8 cellular contexts compared by ENCODE assay signal in genomic region chr22:37018815-37019308, GRCh38. TPM values are rescaled to one million over a fixed set of nuclear protein-coding genes. Genes with fewer than 3 reads are reported as not detected.
DNase-seq lines count a peak whose midpoint lies in the region; ATAC-seq and TF ChIP-seq lines count a peak whose summit lies in the region.

No MANE protein-coding gene starts in this region.

- H3K4me3 ChIP-seq in AG10803 (ENCODE audit: low read length) (peak overlapping the region; percentile 73), NB4 (ENCODE audit: low read depth, low read length) (peak overlapping the region; percentile 72), skeletal muscle tissue (ENCODE audit: low read length in 3 of 3) (peak overlapping the region; percentile 81 to 84 (median 84))

- peaks cover 47% of the 10 kb centered on the region for H3K4me1 Mint-ChIP-seq in brain

- H3K4me1 ChIP-seq in skeletal muscle tissue (ENCODE audit: control insufficient read depth in 3 of 3, insufficient read depth in 3 of 3, low read length in 3 of 3) = peaks cover 24 to 53% (median 53%) of the 10 kb centered on the region in 3 donors

- H3K9ac ChIP-seq in skeletal muscle tissue (ENCODE audit: low read depth in 1 of 3, low read length in 3 of 3) = peak overlapping the region; percentile 76 to 89 (median 78)

- H3K36me3 Mint-ChIP-seq in brain = no peaks in the 10 kb centered on the region

- no peak for TF ChIP-seq POLR2A in NB4 (IDR thresholded peaks at IDR 0.05; ENCODE audit: extremely low read depth, insufficient read length)

- peaks cover 8% of the 10 kb centered on the region for H3K27me3 Mint-ChIP-seq in brain

- DNase-seq in AG10803 (ENCODE audit: low read depth) (peak; percentile 39), NB4 (ENCODE audit: low read depth) (peak; percentile 45), iPS-NIHi7 (ENCODE audit: extremely low spot score) (peak; percentile 59), T-helper 9 cell (no peak)
- no peak for DNase-seq in central memory CD4-positive, alpha-beta T cell

- H3K9me3 Mint-ChIP-seq in brain = no peaks in the 10 kb centered on the region

- H3K4me3 Mint-ChIP-seq in brain = peak overlapping the region; percentile 86 to 93 (median 91)

- peak overlapping the region; percentile 70 for H3K27ac ChIP-seq in skeletal muscle tissue (ENCODE audit: low read depth, low read length)

- H3K36me3 ChIP-seq in skeletal muscle tissue (ENCODE audit: control insufficient read depth in 3 of 3, insufficient read depth in 3 of 3, low read length in 3 of 3) = peaks cover 0 to 11% (median 4%) of the 10 kb centered on the region in 3 donors

- TF ChIP-seq CTCF in AG10803 (conservative IDR thresholded peaks at IDR 0.05; ENCODE audit: low read length) (no peak), NB4 (IDR thresholded peaks at IDR 0.05; ENCODE audit: low read depth, low read length) (no peak), brain (conservative IDR thresholded peaks at IDR 0.05) (no peak)

- ATAC-seq in GM19438 (IDR thresholded peaks at IDR 0.05; ENCODE audit: low read depth, unreplicated experiment) = peak; percentile 33

- no peaks in the 10 kb centered on the region for H3K27me3 ChIP-seq in skeletal muscle tissue (ENCODE audit: control insufficient read depth in 3 of 3, insufficient read depth in 3 of 3, low read length in 3 of 3)

- no peaks in the 10 kb centered on the region for H3K9me3 ChIP-seq in skeletal muscle tissue (ENCODE audit: control insufficient read depth in 3 of 3, low read length in 3 of 3)

- peak overlapping the region; percentile 62 to 92 (median 88) for H3K27ac Mint-ChIP-seq in brain

RNA-seq across cellular contexts. Expression of gene TST, which starts 0.4 kb away (rescaled TPM):
- 36.3 TPM for polyA plus RNA-seq in brain (ENCODE audit: insufficient read depth, low read depth, low replicate concordance)
- total RNA-seq in skeletal muscle tissue = 20.9 TPM

RNA-seq across cellular contexts. Expression of gene MPST, which starts 0.7 kb away (rescaled TPM):
- 65.7 TPM for polyA plus RNA-seq in brain (ENCODE audit: insufficient read depth, low read depth, low replicate concordance)
- 48.5 TPM for total RNA-seq in skeletal muscle tissue

RNA-seq across cellular contexts. Expression of gene KCTD17, which starts 32.7 kb away (rescaled TPM):
- 108 TPM for polyA plus RNA-seq in brain (ENCODE audit: insufficient read depth, low read depth, low replicate concordance)
- 11.0 TPM for total RNA-seq in skeletal muscle tissue

Comparison
In these comparisons a context has a peak if more than half of its experiments do, and no peak if none do; other contexts are left out.
1. DNase-seq: peak in AG10803 (single experiment), NB4 (single experiment) and iPS-NIHi7 (single experiment); none in T-helper 9 cell (single experiment) and central memory CD4-positive, alpha-beta T cell (single experiment).
2. Peak in every context shown above with its lines, with median percentiles within 50 percentile points of each other: H3K4me3 ChIP-seq.